Comparison of ENCODE assay signal across 8 cellular contexts in genomic region chr1:98794196-98794886, GRCh38.
DNase-seq lines count a peak whose midpoint lies in the region; ATAC-seq and TF ChIP-seq lines count a peak whose summit lies in the region.

No MANE protein-coding gene starts in this region.

- TF ChIP-seq CTCF in Peyer's patch (IDR thresholded peaks at IDR 0.05), result peak in 5 of 6 experiments; percentile 49 to 70 (median 67)

- no peaks in the 10 kb centered on the region for H3K27me3 ChIP-seq in Peyer's patch

- no peak overlapping the region for H3K4me3 ChIP-seq in Peyer's patch

- no peak overlapping the region for H3K4me3 Mint-ChIP-seq in activated T-helper 2 cell treated with anti-CD3 and anti-CD28 coated beads, Interferon-gamma antibody, Interleukin-2, Interleukin-4, amounts not matched to agents 10 μg/mL and 5 μg/mL and 100 μg/mL, durations not matched to agents 14 hours and 24 hours and 36 hours (ENCODE audit: low read depth)

- no peaks in the 10 kb centered on the region for H3K9me3 ChIP-seq in Peyer's patch

- no peak overlapping the region for H3K27ac Mint-ChIP-seq in activated T-helper 2 cell treated with anti-CD3 and anti-CD28 coated beads, Interferon-gamma antibody, Interleukin-2, Interleukin-4, amounts not matched to agents 10 μg/mL and 5 μg/mL and 100 μg/mL, durations not matched to agents 14 hours and 24 hours and 36 hours

- H3K9me3 Mint-ChIP-seq in activated T-helper 2 cell treated with anti-CD3 and anti-CD28 coated beads, Interferon-gamma antibody, Interleukin-2, Interleukin-4, amounts not matched to agents 10 μg/mL and 5 μg/mL and 100 μg/mL, durations not matched to agents 14 hours and 24 hours and 36 hours, result no peaks in the 10 kb centered on the region

- no peak for TF ChIP-seq POLR2A in Peyer's patch (IDR thresholded peaks at IDR 0.05)

- H3K4me1 Mint-ChIP-seq in activated T-helper 2 cell treated with anti-CD3 and anti-CD28 coated beads, Interferon-gamma antibody, Interleukin-2, Interleukin-4, amounts not matched to agents 10 μg/mL and 5 μg/mL and 100 μg/mL, durations not matched to agents 14 hours and 24 hours and 36 hours (ENCODE audit: low read depth), result peaks cover 12% of the 10 kb centered on the region

- H3K27ac ChIP-seq in Peyer's patch, result no peak overlapping the region

- H3K36me3 ChIP-seq in Peyer's patch, result no peaks in the 10 kb centered on the region

- peak; percentile 38 for DNase-seq in GM04504 (ENCODE audit: low read depth)
- DNase-seq in HT-29 (ENCODE audit: low spot score), result peak; percentile 83
- DNase-seq in Peyer's patch, result peak in 2 of 3 donors; percentile 33 to 62
- peak; percentile 22 for DNase-seq in activated T-helper 2 cell treated with anti-CD3 and anti-CD28 coated beads, Interferon-gamma antibody, Interleukin-2, Interleukin-4, amounts not matched to agents 10 μg/mL and 5 μg/mL and 100 μg/mL, durations not matched to agents 14 hours and 24 hours and 36 hours (ENCODE audit: low spot score)
- peak; percentile 70 for DNase-seq in globus pallidus (ENCODE audit: low spot score)
- peak; percentile 30 for DNase-seq in putamen (ENCODE audit: low spot score)
- no peak for DNase-seq in posterior vena cava (ENCODE audit: low spot score)

- no peaks in the 10 kb centered on the region for H3K36me3 Mint-ChIP-seq in activated T-helper 2 cell treated with anti-CD3 and anti-CD28 coated beads, Interferon-gamma antibody, Interleukin-2, Interleukin-4, amounts not matched to agents 10 μg/mL and 5 μg/mL and 100 μg/mL, durations not matched to agents 14 hours and 24 hours and 36 hours (ENCODE audit: low read depth)

- intact Hi-C loops in activated T-helper 2 cell treated with anti-CD3 and anti-CD28 coated beads, Interferon-gamma antibody, Interleukin-2, Interleukin-4, amounts not matched to agents 10 μg/mL and 5 μg/mL and 100 μg/mL, durations not matched to agents 14 hours and 24 hours and 36 hours (cut with micrococcal nuclease), result loop anchor here (1.0 to 10.0 kb wide), 2 partner anchors 390 to 687 kb away; no protein-coding TSS in a partner anchor
- intact Hi-C loops in posterior vena cava (cut with DNase I), result no loop called here

- ATAC-seq in GM21529 (IDR thresholded peaks at IDR 0.05; ENCODE audit: unreplicated experiment), result peak; percentile 99

- H3K27me3 Mint-ChIP-seq in activated T-helper 2 cell treated with anti-CD3 and anti-CD28 coated beads, Interferon-gamma antibody, Interleukin-2, Interleukin-4, amounts not matched to agents 10 μg/mL and 5 μg/mL and 100 μg/mL, durations not matched to agents 14 hours and 24 hours and 36 hours (ENCODE audit: low read depth), result peaks cover 10% of the 10 kb centered on the region

- H3K4me1 ChIP-seq in Peyer's patch, result no peaks in the 10 kb centered on the region
